In genomic region chr20:2839732-2840137, GRCh38 we compare ENCODE assay signal across 8 cellular contexts. TPM values are rescaled to one million over a fixed set of nuclear protein-coding genes. Genes with fewer than 3 reads are reported as not detected.
A peak's percentile ranks its signal among the peaks of the same experiment; 100 is the strongest.
DNase-seq lines count a peak whose midpoint lies in the region; ATAC-seq and TF ChIP-seq lines count a peak whose summit lies in the region.

No MANE protein-coding gene starts in this region.

- peaks cover 28% of the 10 kb centered on the region for H3K36me3 Mint-ChIP-seq in activated CD4-positive, alpha-beta T cell treated with anti-CD3 and anti-CD28 coated beads for 36 hours (ENCODE audit: low read depth)
- peaks cover 25% of the 10 kb centered on the region for H3K36me3 Mint-ChIP-seq in activated naive CD8-positive, alpha-beta T cell treated with anti-CD3 and anti-CD28 coated beads, Interleukin-2, amount 50 U/mL, for 24 hours (ENCODE audit: low read depth)

- ATAC-seq in activated CD4-positive, alpha-beta T cell treated with anti-CD3 and anti-CD28 coated beads for 36 hours = no peak
- ATAC-seq in activated naive CD8-positive, alpha-beta T cell treated with anti-CD3 and anti-CD28 coated beads, Interleukin-2, amount 50 U/mL, for 24 hours = no peak
- no peak for ATAC-seq in left colon

- DNase-seq in activated CD4-positive, alpha-beta T cell treated with anti-CD3 and anti-CD28 coated beads for 36 hours = no peak
- DNase-seq in activated CD4-positive, alpha-beta T cell treated with anti-CD3 and anti-CD28 coated beads for 1 hour = no peak
- DNase-seq in activated naive CD8-positive, alpha-beta T cell treated with anti-CD3 and anti-CD28 coated beads, Interleukin-2, amount 50 U/mL, for 24 hours = no peak
- DNase-seq in retina (no peak), left colon (no peak), ureter (ENCODE audit: low spot score) (no peak)

- peaks cover 27% of the 10 kb centered on the region for H3K4me1 Mint-ChIP-seq in activated CD4-positive, alpha-beta T cell treated with anti-CD3 and anti-CD28 coated beads for 36 hours
- peaks cover 45% of the 10 kb centered on the region for H3K4me1 Mint-ChIP-seq in activated naive CD8-positive, alpha-beta T cell treated with anti-CD3 and anti-CD28 coated beads, Interleukin-2, amount 50 U/mL, for 24 hours

- H3K9me3 Mint-ChIP-seq in activated CD4-positive, alpha-beta T cell treated with anti-CD3 and anti-CD28 coated beads for 36 hours (ENCODE audit: low read depth) = peaks cover 2% of the 10 kb centered on the region
- no peaks in the 10 kb centered on the region for H3K9me3 Mint-ChIP-seq in activated naive CD8-positive, alpha-beta T cell treated with anti-CD3 and anti-CD28 coated beads, Interleukin-2, amount 50 U/mL, for 24 hours

- intact Hi-C loops in activated CD4-positive, alpha-beta T cell treated with anti-CD3 and anti-CD28 coated beads for 36 hours (cut with DNase I, micrococcal nuclease) = loop anchor here (1.0 to 2.0 kb wide), 9 partner anchors 33 to 369 kb away; partner anchors contain the start of genes IDH3B (in 2 of the 2), PTPRA (in 2 of the 2), NOP56 (in 1 of the 2) and SNRPB (in 1 of the 2)
- intact Hi-C loops in left colon (cut with DNase I, micrococcal nuclease) = no loop called here

- H3K27me3 ChIP-seq in liver (ENCODE audit: control insufficient read depth in 4 of 4, insufficient read depth in 4 of 4, low read length in 3 of 4) = no peaks in the 10 kb centered on the region

- TF ChIP-seq CTCF in liver (IDR thresholded peaks at IDR 0.05; ENCODE audit: low read depth, low read length, missing input control) = no peak

- POLR2A ChIA-PET in activated CD4-positive, alpha-beta T cell treated with anti-CD3 and anti-CD28 coated beads for 36 hours (lab: Charles Lee) = no interaction called here

- H3K27ac Mint-ChIP-seq in activated CD4-positive, alpha-beta T cell treated with anti-CD3 and anti-CD28 coated beads for 36 hours = peak overlapping the region; percentile 81
- H3K27ac Mint-ChIP-seq in activated naive CD8-positive, alpha-beta T cell treated with anti-CD3 and anti-CD28 coated beads, Interleukin-2, amount 50 U/mL, for 24 hours = peak overlapping the region; percentile 91

- H3K4me1 ChIP-seq in liver (ENCODE audit: control insufficient read depth in 4 of 4, insufficient read depth in 4 of 4, low read length in 3 of 4) = peaks cover 9 to 16% (median 13%) of the 10 kb centered on the region in 4 donors

- 88% methylated on average over 21 of the region's 21 CpGs for WGBS in liver

- peak overlapping the region; percentile 76 for H3K4me3 Mint-ChIP-seq in activated CD4-positive, alpha-beta T cell treated with anti-CD3 and anti-CD28 coated beads for 36 hours
- H3K4me3 Mint-ChIP-seq in activated naive CD8-positive, alpha-beta T cell treated with anti-CD3 and anti-CD28 coated beads, Interleukin-2, amount 50 U/mL, for 24 hours = peak overlapping the region; percentile 77

- peaks cover 0 to 11% (median 4%) of the 10 kb centered on the region in 4 donors for H3K36me3 ChIP-seq in liver (ENCODE audit: control insufficient read depth in 4 of 4, insufficient read depth in 3 of 4, low read depth in 1 of 4, low read length in 3 of 4)

- H3K27ac ChIP-seq in liver (ENCODE audit: low read depth in 1 of 2, low read length in 2 of 2) (peak overlapping the region in 1 of 2 donors; percentile 87), temporal lobe (ENCODE audit: low read depth, low read length) (peak overlapping the region; percentile 63)

- CTCF ChIA-PET in activated CD4-positive, alpha-beta T cell treated with anti-CD3 and anti-CD28 coated beads for 36 hours (lab: Charles Lee) = interaction anchor here (0.8 to 1.6 kb wide), 2 partner anchors 9 to 162 kb away, joined by 3 to 5 read pairs; no protein-coding TSS in a partner anchor

- H3K27me3 Mint-ChIP-seq in activated CD4-positive, alpha-beta T cell treated with anti-CD3 and anti-CD28 coated beads for 36 hours = no peaks in the 10 kb centered on the region
- no peaks in the 10 kb centered on the region for H3K27me3 Mint-ChIP-seq in activated naive CD8-positive, alpha-beta T cell treated with anti-CD3 and anti-CD28 coated beads, Interleukin-2, amount 50 U/mL, for 24 hours

- H3K4me3 ChIP-seq in liver (ENCODE audit: low read depth in 1 of 3, low read length in 3 of 3) = peak overlapping the region; percentile 88 to 98 (median 90)

- TF ChIP-seq RAD21 in liver (IDR thresholded peaks at IDR 0.05) = no peak

- H3K9me3 ChIP-seq in liver (ENCODE audit: control insufficient read depth in 4 of 4, low read length in 3 of 4) = no peaks in the 10 kb centered on the region

- H3K9ac ChIP-seq in liver (ENCODE audit: low read depth in 1 of 2, low read length in 2 of 2) = peak overlapping the region; percentile 39 to 96

TF ChIP-seq in liver, 16 proteins besides CTCF, POLR2A, EP300 and RAD21 (continues in another document):
- no peak for TF ChIP-seq RXRA (IDR thresholded peaks at IDR 0.05)
- no peak for TF ChIP-seq GABPA (IDR thresholded peaks at IDR 0.05 in 1 of 2, conservative IDR thresholded peaks at IDR 0.05 in 1 of 2)
- TF ChIP-seq HNF4A (conservative IDR thresholded peaks at IDR 0.05) = no peak
- no peak for TF ChIP-seq SP1 (IDR thresholded peaks at IDR 0.05)
- TF ChIP-seq TAF1 (conservative IDR thresholded peaks at IDR 0.05) = no peak
- TF ChIP-seq EGR1 (IDR thresholded peaks at IDR 0.05; ENCODE audit: low read depth in 2 of 2) = no peak
- TF ChIP-seq REST (IDR thresholded peaks at IDR 0.05) = no peak
- TF ChIP-seq ATF3 (IDR thresholded peaks at IDR 0.05) = no peak
- no peak for TF ChIP-seq ZBTB33 (IDR thresholded peaks at IDR 0.05)

RNA-seq across cellular contexts. Expression of gene PCED1A, which starts 0.7 kb away (rescaled TPM):
- total RNA-seq in activated CD4-positive, alpha-beta T cell treated with anti-CD3 and anti-CD28 coated beads for 36 hours = 10 to 100 TPM; 29.4 to 35.3 TPM
- total RNA-seq in liver (10 to 100 TPM; 12.5 to 13.4 TPM), temporal lobe (17.2 TPM), left colon (10 to 100 TPM; 16.2 to 26.8 TPM), ureter (53.5 TPM)
- polyA plus RNA-seq in liver = 10 to 100 TPM in 1 of 2 donors, 1 to 10 TPM in 1; 6.8 to 13.4 TPM

RNA-seq across cellular contexts. Expression of gene VPS16, which starts 0.8 kb away (rescaled TPM):
- 10 to 100 TPM; 32.3 to 47.6 TPM for total RNA-seq in activated CD4-positive, alpha-beta T cell treated with anti-CD3 and anti-CD28 coated beads for 36 hours
- total RNA-seq in liver (10 to 100 TPM; 16.7 to 24.3 TPM), temporal lobe (48.9 TPM), left colon (10 to 100 TPM; 33.9 to 41.0 TPM), ureter (38.0 TPM)
- polyA plus RNA-seq in liver = 10 to 100 TPM; 14.5 to 15.6 TPM

RNA-seq across cellular contexts. Expression of gene TMEM239, which starts 23.6 kb away (rescaled TPM):
- not detected for total RNA-seq in activated CD4-positive, alpha-beta T cell treated with anti-CD3 and anti-CD28 coated beads for 36 hours
- total RNA-seq in liver (not detected), temporal lobe (not detected), left colon (not detected), ureter (not detected)
- not detected for polyA plus RNA-seq in liver

RNA-seq across cellular contexts. Expression of gene C20orf141, which starts 24.9 kb away (rescaled TPM):
- not detected for total RNA-seq in activated CD4-positive, alpha-beta T cell treated with anti-CD3 and anti-CD28 coated beads for 36 hours
- total RNA-seq in liver (not detected), temporal lobe (not detected), left colon (not detected), ureter (not detected)
- not detected for polyA plus RNA-seq in liver

RNA-seq across cellular contexts. Expression of gene PTPRA, which starts 33.5 kb away (rescaled TPM):
- total RNA-seq in activated CD4-positive, alpha-beta T cell treated with anti-CD3 and anti-CD28 coated beads for 36 hours = 10 to 100 TPM; 58.5 to 86.3 TPM
- 10 to 100 TPM; 20.7 to 24.3 TPM for total RNA-seq in liver
- 10 to 100 TPM in 1 of 2 donors, 1 to 10 TPM in 1; 8.7 to 10.7 TPM for polyA plus RNA-seq in liver
- 90.0 TPM for total RNA-seq in temporal lobe
- total RNA-seq in left colon = 10 to 100 TPM; 41.4 to 55.5 TPM
- 79.5 TPM for total RNA-seq in ureter

Comparison
In these comparisons a context has a peak if more than half of its experiments do, and no peak if none do; other contexts are left out.
1. intact Hi-C loops: an anchor here in activated CD4-positive, alpha-beta T cell treated with anti-CD3 and anti-CD28 coated beads for 36 hours (1.0 to 2.0 kb wide); none called in left colon.